1 cellular context compared by ENCODE assay signal in genomic region chr9:111762546-111762945, GRCh38.
TF ChIP-seq lines count a peak whose summit lies in the region.

No MANE protein-coding gene starts in this region.

TF ChIP-seq in WTC11, 78 proteins besides CTCF, POLR2A, EP300 and RAD21 (continued from another document):
- no peak for TF ChIP-seq ZBTB43 (CRISPR knock-in tag; IDR thresholded peaks at IDR 0.05)
- no peak for TF ChIP-seq ZSCAN18 (CRISPR knock-in tag; IDR thresholded peaks at IDR 0.05)
- TF ChIP-seq USF1 (CRISPR knock-in tag; IDR thresholded peaks at IDR 0.05), result no peak
TF ChIP-seq in WTC11: peak in this region for 0.
